In genomic region chr2:241638940-241639339, GRCh38 we compare ENCODE assay signal across 1 cellular context.
TF ChIP-seq lines count a peak whose summit lies in the region.

No MANE protein-coding gene starts in this region.

TF ChIP-seq in IMR-90, 13 proteins besides CTCF, POLR2A, EP300 and RAD21:
- TF ChIP-seq SMC3 (IDR thresholded peaks at IDR 0.05; ENCODE audit: low read depth, low read length) = no peak
- no peak for TF ChIP-seq FOS (IDR thresholded peaks at IDR 0.05; ENCODE audit: low read depth, low read length)
- no peak for TF ChIP-seq RCOR1 (IDR thresholded peaks at IDR 0.05; ENCODE audit: insufficient replicate concordance, low read length)
- TF ChIP-seq NFE2L2 (IDR thresholded peaks at IDR 0.05; ENCODE audit: low read depth, low read length) = no peak
- TF ChIP-seq ELK1 (IDR thresholded peaks at IDR 0.05; ENCODE audit: borderline replicate concordance, low read depth, low read length) = no peak
- no peak for TF ChIP-seq USF2 (IDR thresholded peaks at IDR 0.05; ENCODE audit: low read depth, low read length)
- TF ChIP-seq MAZ (IDR thresholded peaks at IDR 0.05; ENCODE audit: borderline replicate concordance, low read depth, low read length) = no peak
- no peak for TF ChIP-seq MAFK (IDR thresholded peaks at IDR 0.05; ENCODE audit: low read depth, low read length)
- TF ChIP-seq BHLHE40 (IDR thresholded peaks at IDR 0.05; ENCODE audit: low read depth, low read length) = no peak
- TF ChIP-seq CHD1 (IDR thresholded peaks at IDR 0.05; ENCODE audit: low read depth, low read length) = no peak
- no peak for TF ChIP-seq MXI1 (IDR thresholded peaks at IDR 0.05; ENCODE audit: borderline replicate concordance, low read depth, low read length)
- no peak for TF ChIP-seq CEBPB (IDR thresholded peaks at IDR 0.05; ENCODE audit: low read depth, low read length)
- no peak for TF ChIP-seq RFX5 (IDR thresholded peaks at IDR 0.05; ENCODE audit: low read depth, low read length)
